ENCODE assay signal across 12 cellular contexts in the genomic region with DNA sequence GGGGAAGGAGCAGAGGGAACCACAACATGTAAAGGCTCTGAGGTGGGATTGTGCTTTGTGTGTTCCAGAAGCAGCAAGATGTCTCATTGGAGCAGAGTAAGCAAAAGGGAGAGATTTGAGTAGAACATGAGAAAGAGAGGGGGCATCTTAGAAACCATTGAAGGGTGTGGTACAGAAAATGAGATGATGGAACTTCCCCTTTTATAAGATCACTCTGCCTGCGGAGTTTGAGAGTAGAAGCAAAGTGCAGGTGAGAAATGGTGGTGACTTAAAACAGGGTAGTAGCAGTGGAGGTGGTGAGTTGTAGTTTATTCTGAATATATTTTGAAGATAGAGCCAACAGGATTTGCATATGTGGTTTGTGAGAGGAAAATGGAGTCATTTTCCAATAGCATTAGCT. TPM values are rescaled to one million over a fixed set of nuclear protein-coding genes. Genes with fewer than 3 reads are reported as not detected.
A peak's percentile ranks its signal among the peaks of the same experiment; 100 is the strongest.
DNase-seq lines count a peak whose midpoint lies in the region; ATAC-seq, FAIRE-seq and TF ChIP-seq lines count a peak whose summit lies in the region.
"Had no signal": no experiment of that assay in that cellular context is flagged by ENCODE, and none has a peak within 500 bp of the region (broad histone marks: within the 10 kb centered on the region; RNA-seq: fewer than 3 reads in every experiment).

No MANE protein-coding gene starts in this region.

- TF ChIP-seq CTCF in GM20000 (IDR thresholded peaks at IDR 0.05; ENCODE audit: extremely low read depth, missing control alignments) (no peak), GM12878 (IDR thresholded peaks at IDR 0.05 in 2 of 3, conservative IDR thresholded peaks at IDR 0.05 in 1 of 3; ENCODE audit: control insufficient read depth in 2 of 3, extremely low read depth in 1 of 3, insufficient read depth in 1 of 3, low read depth in 3 of 3, low read length in 3 of 3) (no peak)

- TF ChIP-seq POLR2A in GM12878 (IDR thresholded peaks at IDR 0.05; ENCODE audit: low read depth, low read length): no peak

- no peak overlapping the region for H3K4me3 ChIP-seq in GM12878

- H3K4me1 ChIP-seq in GM12878 (ENCODE audit: control insufficient read depth, insufficient read depth, low read length): peaks cover 26% of the 10 kb centered on the region

- intact Hi-C loops in GM12878 (cut with micrococcal nuclease; ENCODE audit: unreplicated experiment): no loop called here

- RAD21 ChIA-PET in GM12878 (lab: Charles Lee; ENCODE audit: unreplicated experiment): no interaction called here

- no peaks in the 10 kb centered on the region for H4K20me1 ChIP-seq in GM12878 (ENCODE audit: control insufficient read depth, insufficient read depth)

- no peak overlapping the region; the same call in 1 of the 2 replicates for H2AFZ ChIP-seq in GM12878 (ENCODE audit: control insufficient read depth, low read depth, low read length)

- WGBS in GM12878 (ENCODE audit: insufficient coverage, insufficient replicate concordance, low lambda C conversion rate, missing lambda C conversion rate): 0% methylated on average over 1 of the region's 1 CpG

- POLR2A ChIA-PET in GM12878 (lab: Charles Lee): no interaction called here

- SMC1A ChIA-PET in GM12878 (lab: Charles Lee; ENCODE audit: uncharacterized antibody, unreplicated experiment): interaction anchor here (2.1 kb wide), 1 partner anchor 49 kb away, joined by 10 read pairs; no protein-coding TSS in a partner anchor

- H3K79me2 ChIP-seq in GM12878 (ENCODE audit: control insufficient read depth, insufficient read depth, low read length): peaks cover 18% of the 10 kb centered on the region

- no peak overlapping the region for H3K9ac ChIP-seq in GM12878 (ENCODE audit: control insufficient read depth, insufficient read depth, low read length)

- H3K27ac ChIP-seq in GM12878 (ENCODE audit: control insufficient read depth, insufficient read depth): peak overlapping the region; percentile 25; the same call in 1 of the 2 replicates
- no peak overlapping the region for H3K27ac ChIP-seq in caudate nucleus (ENCODE audit: low read depth, low read length)

- DNase-seq in GM20000 (ENCODE audit: low spot score) (peak; percentile 31), GM12878 (ENCODE audit: low read depth, low spot score) (no peak), AG08395 (ENCODE audit: low spot score) (no peak), NCI-H1436 (lab: John Stamatoyannopoulos, UW) (no peak), NCI-H1436 treated with DMSO at 0.1 percent for 48 hours (lab: John Stamatoyannopoulos, UW) (no peak), caudate nucleus (lab: John Stamatoyannopoulos, UW) (no peak)
- DNase-seq: amniotic stem cell, T1000 had no signal

- no peaks in the 10 kb centered on the region; the same call in 2 of the 3 replicates for H3K9me3 ChIP-seq in GM12878 (replicated peaks; ENCODE audit: control insufficient read depth, insufficient read depth, low read length)

- peak; percentile 56 for FAIRE-seq in GM12878 (lab: Jason Lieb, UNC)
- FAIRE-seq: G401.6 had no signal

- BruUV-seq in GM12878 (replicated peaks; lab: Mats Ljungman, UMichigan): no TSS peak

- ATAC-seq in GM18499 (IDR thresholded peaks at IDR 0.05; ENCODE audit: insufficient read depth, unreplicated experiment) (peak; percentile 63), HG03139 (IDR thresholded peaks at IDR 0.05; ENCODE audit: unreplicated experiment) (peak; percentile 61), GM12878 (peak; percentile 94)
- ATAC-seq: left lobe of liver had no signal

- H3K36me3 ChIP-seq in GM12878 (ENCODE audit: control insufficient read depth in 2 of 2, insufficient read depth in 2 of 2, low read length in 1 of 2): no peaks in the 10 kb centered on the region

- in situ Hi-C loops in GM12878 (cut with MboI): no loop called here

- peak overlapping the region; percentile 68 for H3K4me2 ChIP-seq in GM12878 (ENCODE audit: control insufficient read depth, insufficient read depth)

- no peaks in the 10 kb centered on the region for H3K27me3 ChIP-seq in GM12878 (replicated peaks in 1 of 2; ENCODE audit: control insufficient read depth in 2 of 2, insufficient read depth in 2 of 2, low read length in 1 of 2)

- no peak for TF ChIP-seq EP300 in GM12878 (IDR thresholded peaks at IDR 0.05; ENCODE audit: borderline replicate concordance in 1 of 2, control insufficient read depth in 1 of 2, low read depth in 2 of 2, low read length in 2 of 2)

- TF ChIP-seq RAD21 in GM12878 (IDR thresholded peaks at IDR 0.05; ENCODE audit: insufficient read depth, low read depth, low read length): no peak

- CTCF ChIA-PET in GM12878 (lab: Yijun Ruan, JAX): interaction anchor here (1.5 kb wide), 1 partner anchor 10 kb away, joined by 5 read pairs; no protein-coding TSS in a partner anchor

TF ChIP-seq in GM12878, 131 proteins besides CTCF, POLR2A, EP300 and RAD21 (continues in another document):
- TF ChIP-seq RFX5 (IDR thresholded peaks at IDR 0.05; ENCODE audit: low read depth, low read length) (no peak), NBN (IDR thresholded peaks at IDR 0.05) (0 out of 2 replicates have a peak, but pooled peaks have one; percentile 26), SMC3 (IDR thresholded peaks at IDR 0.05; ENCODE audit: borderline replicate concordance, low read length) (no peak), SP1 (IDR thresholded peaks at IDR 0.05; ENCODE audit: low read depth, low read length) (no peak), RCOR1 (conservative IDR thresholded peaks at IDR 0.05; ENCODE audit: low read depth, low read length) (no peak), MYB (IDR thresholded peaks at IDR 0.05; ENCODE audit: borderline replicate concordance, low read depth, low read length) (no peak), STAT3 (IDR thresholded peaks at IDR 0.05; ENCODE audit: low read depth, low read length) (no peak), CBFB (IDR thresholded peaks at IDR 0.05; ENCODE audit: low read depth) (no peak), RELA (IDR thresholded peaks at IDR 0.05; ENCODE audit: borderline replicate concordance, partially characterized antibody) (no peak), SPI1 (IDR thresholded peaks at IDR 0.05; ENCODE audit: borderline replicate concordance, insufficient read depth, low read depth, low read length) (peak; percentile 33; the same call in 1 of the 2 replicates), FOS (IDR thresholded peaks at IDR 0.05; ENCODE audit: borderline replicate concordance, extremely low read depth, insufficient read length) (no peak), CREB1 (IDR thresholded peaks at IDR 0.05; ENCODE audit: low read depth) (no peak), SMAD1 (IDR thresholded peaks at IDR 0.05; ENCODE audit: low read depth, partially characterized antibody) (no peak), CEBPB (IDR thresholded peaks at IDR 0.05; ENCODE audit: borderline replicate concordance in 1 of 2, low read depth in 2 of 2, low read length in 2 of 2) (no peak)
- TF ChIP-seq, protein P1, sequence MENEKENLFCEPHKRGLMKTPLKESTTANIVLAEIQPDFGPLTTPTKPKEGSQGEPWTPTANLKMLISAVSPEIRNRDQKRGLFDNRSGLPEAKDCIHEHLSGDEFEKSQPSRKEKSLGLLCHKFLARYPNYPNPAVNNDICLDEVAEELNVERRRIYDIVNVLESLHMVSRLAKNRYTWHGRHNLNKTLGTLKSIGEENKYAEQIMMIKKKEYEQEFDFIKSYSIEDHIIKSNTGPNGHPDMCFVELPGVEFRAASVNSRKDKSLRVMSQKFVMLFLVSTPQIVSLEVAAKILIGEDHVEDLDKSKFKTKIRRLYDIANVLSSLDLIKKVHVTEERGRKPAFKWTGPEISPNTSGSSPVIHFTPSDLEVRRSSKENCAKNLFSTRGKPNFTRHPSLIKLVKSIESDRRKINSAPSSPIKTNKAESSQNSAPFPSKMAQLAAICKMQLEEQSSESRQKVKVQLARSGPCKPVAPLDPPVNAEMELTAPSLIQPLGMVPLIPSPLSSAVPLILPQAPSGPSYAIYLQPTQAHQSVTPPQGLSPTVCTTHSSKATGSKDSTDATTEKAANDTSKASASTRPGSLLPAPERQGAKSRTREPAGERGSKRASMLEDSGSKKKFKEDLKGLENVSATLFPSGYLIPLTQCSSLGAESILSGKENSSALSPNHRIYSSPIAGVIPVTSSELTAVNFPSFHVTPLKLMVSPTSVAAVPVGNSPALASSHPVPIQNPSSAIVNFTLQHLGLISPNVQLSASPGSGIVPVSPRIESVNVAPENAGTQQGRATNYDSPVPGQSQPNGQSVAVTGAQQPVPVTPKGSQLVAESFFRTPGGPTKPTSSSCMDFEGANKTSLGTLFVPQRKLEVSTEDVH (IDR thresholded peaks at IDR 0.05; ENCODE audit: low read depth, partially characterized antibody): no peak
- TF ChIP-seq, protein P2, sequence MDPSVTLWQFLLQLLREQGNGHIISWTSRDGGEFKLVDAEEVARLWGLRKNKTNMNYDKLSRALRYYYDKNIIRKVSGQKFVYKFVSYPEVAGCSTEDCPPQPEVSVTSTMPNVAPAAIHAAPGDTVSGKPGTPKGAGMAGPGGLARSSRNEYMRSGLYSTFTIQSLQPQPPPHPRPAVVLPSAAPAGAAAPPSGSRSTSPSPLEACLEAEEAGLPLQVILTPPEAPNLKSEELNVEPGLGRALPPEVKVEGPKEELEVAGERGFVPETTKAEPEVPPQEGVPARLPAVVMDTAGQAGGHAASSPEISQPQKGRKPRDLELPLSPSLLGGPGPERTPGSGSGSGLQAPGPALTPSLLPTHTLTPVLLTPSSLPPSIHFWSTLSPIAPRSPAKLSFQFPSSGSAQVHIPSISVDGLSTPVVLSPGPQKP (IDR thresholded peaks at IDR 0.05; ENCODE audit: low read depth, low read length): no peak

RNA-seq across cellular contexts. Expression of a gene that starts 56.0 kb away (rescaled TPM):
- total RNA-seq in GM12878 (2013; cell fraction: nucleolus; rRNA removed): 32.9 and 35.1 TPM in 2 replicates
- total RNA-seq in GM12878 (2014; rRNA removed) (17.6 and 20.2 TPM in 2 replicates), GM12878 (2014; rRNA removed; fragmentation: Illumina TruSeq; extraction: Trizol) (19.4 and 20.0 TPM in 2 replicates), GM12878 (2021) (18.3 and 19.5 TPM in 2 replicates)
- polyA plus RNA-seq in GM12878 (2011; ENCODE audit: low read depth): 10.4 TPM
- polyA plus RNA-seq in GM12878 (2011; rRNA removed) (22.8 and 30.9 TPM in 2 replicates), GM12878 (2014; fragmentation: Illumina TruSeq; extraction: Trizol) (16.2 and 20.2 TPM in 2 replicates), GM12878 (2014; fragmentation: Nextera tagmentation; extraction: Ambion mirVana) (1 to 10 TPM; 5.6 to 6.8 TPM), GM12878 (2014; rRNA removed) (13.1 and 13.9 TPM in 2 replicates), GM12878 (2016; fragmentation: Nextera tagmentation; extraction: Ambion mirVana) (10 to 100 TPM; 17.6 to 20.0 TPM)
- 16.6 and 18.0 TPM in 2 replicates for polyA plus RNA-seq in GM12878 (2011; cell fraction: cytosol; rRNA removed)
- 25.1 and 50.8 TPM in 2 replicates for polyA plus RNA-seq in GM12878 (2011; cell fraction: nucleus; rRNA removed)
- polyA plus RNA-seq in GM12878 (2012): 12.2 and 15.4 TPM in 2 replicates
- 27.0 and 32.3 TPM in 2 replicates for polyA minus RNA-seq in GM12878 (2011; rRNA and poly(A)+ RNA removed)
- 8.3 and 9.4 TPM in 2 replicates for polyA minus RNA-seq in GM12878 (2011; cell fraction: cytosol; rRNA and poly(A)+ RNA removed)
- polyA minus RNA-seq in GM12878 (2011; cell fraction: nucleus; rRNA and poly(A)+ RNA removed): 13.2 and 26.5 TPM in 2 replicates
